In genomic region chr10:110701618-110701971, GRCh38 we compare ENCODE assay signal across 25 cellular contexts. TPM values are rescaled to one million over a fixed set of nuclear protein-coding genes. Genes with fewer than 3 reads are reported as not detected.
DNase-seq lines count a peak whose midpoint lies in the region; ATAC-seq and TF ChIP-seq lines count a peak whose summit lies in the region.
"Had no signal": no experiment of that assay in that cellular context is flagged by ENCODE, and none has a peak within 500 bp of the region (broad histone marks: within the 10 kb centered on the region; RNA-seq: fewer than 3 reads in every experiment).

No MANE protein-coding gene starts in this region.

- H3K36me3 ChIP-seq in left ventricle myocardium inferior (no peaks in the 10 kb centered on the region), ascending aorta (no peaks in the 10 kb centered on the region), skeletal muscle tissue (ENCODE audit: control insufficient read depth in 3 of 3, insufficient read depth in 3 of 3, low read length in 3 of 3) (no peaks in the 10 kb centered on the region), A673 (ENCODE audit: insufficient read depth, low read length, poor library complexity, severe bottlenecking) (no peaks in the 10 kb centered on the region)
- H3K36me3 ChIP-seq: thyroid gland had no signal

- peak overlapping the region; percentile 29 for H3K4me3 ChIP-seq in left ventricle myocardium inferior
- no peak overlapping the region for H3K4me3 ChIP-seq in ascending aorta
- no peak overlapping the region for H3K4me3 ChIP-seq in skeletal muscle tissue (ENCODE audit: low read length in 3 of 3)
- H3K4me3 ChIP-seq in A673 (ENCODE audit: low read depth, low read length, poor library complexity, severe bottlenecking), result no peak overlapping the region
- H3K4me3 ChIP-seq: SK-N-MC, skin epidermis, thyroid gland had no signal

- H3K4me1 ChIP-seq in left ventricle myocardium inferior (peaks cover 74% of the 10 kb centered on the region), ascending aorta (no peaks in the 10 kb centered on the region), skeletal muscle tissue (ENCODE audit: control insufficient read depth in 3 of 3, insufficient read depth in 3 of 3, low read length in 3 of 3) (peaks cover 44 to 56% (median 55%) of the 10 kb centered on the region in 3 donors), A673 (ENCODE audit: insufficient read depth, low read length, poor library complexity, severe bottlenecking) (no peaks in the 10 kb centered on the region)
- H3K4me1 ChIP-seq: parathyroid adenoma had no signal

- H3K9ac ChIP-seq in skeletal muscle tissue (ENCODE audit: low read depth in 1 of 3, low read length in 3 of 3), result peak overlapping the region; percentile 25 to 45 (median 25)
- H3K9ac ChIP-seq: parathyroid adenoma had no signal

- CTCF ChIA-PET in A673 (lab: Charles Lee), result no interaction called here

- ATAC-seq in left cardiac atrium, result no peak
- ATAC-seq: activated CD8-positive, alpha-beta T cell treated with anti-CD3 and anti-CD28 coated beads, Interleukin-2, amount 10 ng/mL, durations not matched to agents 7 days and 5 days; activated T-cell treated with anti-CD3 and anti-CD28 coated beads, Interleukin-2, amount 50 U/mL, for 4 hours; naive thymus-derived CD4-positive, alpha-beta T cell had no signal

- BruUV-seq in A673 (replicated peaks; lab: Mats Ljungman, UMichigan), result no TSS peak

- H3K27me3 ChIP-seq in left ventricle myocardium inferior (ENCODE audit: low read depth), result no peaks in the 10 kb centered on the region
- no peaks in the 10 kb centered on the region for H3K27me3 ChIP-seq in ascending aorta
- no peaks in the 10 kb centered on the region for H3K27me3 ChIP-seq in skeletal muscle tissue (ENCODE audit: control insufficient read depth in 3 of 3, insufficient read depth in 3 of 3, low read length in 3 of 3)
- H3K27me3 ChIP-seq in A673 (replicated peaks; ENCODE audit: insufficient read depth, low read depth, low read length, poor library complexity), result no peaks in the 10 kb centered on the region
- H3K27me3 ChIP-seq: thyroid gland had no signal

- intact Hi-C loops in left ventricle myocardium inferior (cut with micrococcal nuclease) (no loop called here), left cardiac atrium (cut with DNase I) (no loop called here), ascending aorta (cut with DNase I) (no loop called here), A673 (cut with micrococcal nuclease; ENCODE audit: unreplicated experiment) (no loop called here)

- H3K9me3 ChIP-seq in left ventricle myocardium inferior (replicated peaks), result no peaks in the 10 kb centered on the region
- no peaks in the 10 kb centered on the region for H3K9me3 ChIP-seq in ascending aorta
- H3K9me3 ChIP-seq in skeletal muscle tissue (ENCODE audit: control insufficient read depth in 3 of 3, low read length in 3 of 3), result no peaks in the 10 kb centered on the region
- no peaks in the 10 kb centered on the region for H3K9me3 ChIP-seq in A673 (ENCODE audit: low read depth, low read length, poor library complexity, severe bottlenecking)
- H3K9me3 ChIP-seq: thyroid gland had no signal

- TF ChIP-seq CTCF in left ventricle myocardium inferior (IDR thresholded peaks at IDR 0.05; ENCODE audit: borderline replicate concordance) (no peak), ascending aorta (IDR thresholded peaks at IDR 0.05) (no peak), A673 (conservative IDR thresholded peaks at IDR 0.05; ENCODE audit: low read depth, low read length) (no peak)

- H3K27ac ChIP-seq in left ventricle myocardium inferior (replicated peaks), result peak overlapping the region; percentile 90
- peak overlapping the region; percentile 5 to 26 for H3K27ac ChIP-seq in ascending aorta
- peak overlapping the region; percentile 65 for H3K27ac ChIP-seq in skeletal muscle tissue (ENCODE audit: low read depth, low read length)
- no peak overlapping the region for H3K27ac ChIP-seq in A673 (ENCODE audit: low read depth, low read length, poor library complexity, severe bottlenecking)
- H3K27ac ChIP-seq: parathyroid adenoma, SK-N-MC, skin epidermis, thyroid gland had no signal

- POLR2A ChIA-PET in A673 (lab: Charles Lee; ENCODE audit: low non-redundant PET), result no interaction called here

- DNase-seq in left ventricle myocardium inferior (no peak), left cardiac atrium (no peak), ascending aorta (ENCODE audit: low spot score in 2 of 2) (no peak), left kidney (ENCODE audit: low read depth, low spot score) (peak; percentile 76), NCI-H1930 (lab: John Stamatoyannopoulos, UW) (no peak), A673 (ENCODE audit: low spot score) (no peak)
- DNase-seq in effector CD4-positive, alpha-beta T cell, result no peak
- DNase-seq: ACHN; activated CD8-positive, alpha-beta T cell treated with anti-CD3 and anti-CD28 coated beads, Interleukin-2, amount 10 ng/mL, durations not matched to agents 7 days and 5 days; activated naive CD4-positive, alpha-beta T cell treated with anti-CD3 and anti-CD28 coated beads for 36 hours; activated T-cell treated with anti-CD3 and anti-CD28 coated beads, Interleukin-2, amount 50 U/mL, for 4 hours; anterior cingulate cortex; glutamatergic neuron; immature natural killer cell; KG1; MV-4-11; naive thymus-derived CD4-positive, alpha-beta T cell; NCI-H1694 treated with DMSO at 0.1 percent for 48 hours; NCI-H774; stimulated activated naive CD4-positive, alpha-beta T cell; thyroid gland had no signal

RNA-seq across cellular contexts. Expression of gene RBM20, which starts 57.5 kb away (rescaled TPM):
- total RNA-seq in left ventricle myocardium inferior (101 TPM), left cardiac atrium (10 to 100 TPM; 37.2 to 44.1 TPM), ascending aorta (4.8 TPM), skeletal muscle tissue (6.3 TPM), A673 (2021) (1.3 and 1.8 TPM in 2 replicates)
